14 cellular contexts compared by ENCODE assay signal in genomic region chr4:3470244-3471097, GRCh38. TPM values are rescaled to one million over a fixed set of nuclear protein-coding genes. Genes with fewer than 3 reads are reported as not detected.
DNase-seq lines count a peak whose midpoint lies in the region; ATAC-seq, FAIRE-seq and TF ChIP-seq lines count a peak whose summit lies in the region.
"Had no signal": no experiment of that assay in that cellular context is flagged by ENCODE, and none has a peak within 500 bp of the region (broad histone marks: within the 10 kb centered on the region; RNA-seq: fewer than 3 reads in every experiment).

No MANE protein-coding gene starts in this region.

- POLR2A ChIA-PET in H1 (lab: Charles Lee; ENCODE audit: partially characterized antibody) = interaction anchor here (0.6 kb wide), 1 partner anchor 27 kb away, joined by 3 read pairs; no protein-coding TSS in a partner anchor

- no peak overlapping the region for H2BK120ac ChIP-seq in H1 (replicated peaks; ENCODE audit: low read depth, low read length)

- FAIRE-seq in H1 (lab: Jason Lieb, UNC) = no peak

- DNase-seq in ELR (ENCODE audit: low read depth) (peak; percentile 24), NCI-H2029 treated with DMSO at 0.1 percent for 48 hours (lab: John Stamatoyannopoulos, UW) (peak; percentile 45), H1 (ENCODE audit: low read depth in 1 of 2, low spot score in 2 of 2) (no peak), left colon (peak; percentile 39 to 43), activated T-cell treated with anti-CD3 and anti-CD28 coated beads for 4 hours (no peak), kidney glomerular epithelial cell (lab: John Stamatoyannopoulos, UW) (no peak), HUDEP-2 (lab: John Stamatoyannopoulos, UW; ENCODE audit: unreplicated experiment in 76 of 76) (no peak)
- DNase-seq: activated naive CD4-positive, alpha-beta T cell; GF-D8; NK-92 treated with Interleukin-12 subunit alpha and Interleukin-12 subunit beta, amount 100 ng/mL, for 24 hours; SHP77 treated with DMSO at 0.1 percent for 48 hours; T-helper 17 cell had no signal

- H2AK5ac ChIP-seq in H1 (ENCODE audit: low read depth, low read length) = no peak overlapping the region

- TF ChIP-seq RAD21 in H1 (IDR thresholded peaks at IDR 0.05 in 1 of 2, conservative IDR thresholded peaks at IDR 0.05 in 1 of 2; ENCODE audit: low read depth in 2 of 2, low read length in 2 of 2) = no peak

- H3K9ac ChIP-seq in H1 (replicated peaks in 1 of 4; ENCODE audit: extremely low read depth in 1 of 4, low read depth in 3 of 4, low read length in 3 of 4) = no peak overlapping the region

- no peak overlapping the region for H2BK5ac ChIP-seq in H1 (ENCODE audit: low read depth, low read length)

- CTCF ChIA-PET in H1 (lab: Charles Lee; ENCODE audit: partially characterized antibody) = interaction anchor here (1.0 to 3.9 kb wide), 4 partner anchors 10 to 230 kb away, joined by 3 to 41 read pairs (median 8); no protein-coding TSS in a partner anchor

- no peak overlapping the region for H3K14ac ChIP-seq in H1 (ENCODE audit: insufficient read length)

- H3K36me3 ChIP-seq in H1 (ENCODE audit: control insufficient read depth in 2 of 4, insufficient read depth in 4 of 4, low read length in 3 of 4) = no peaks in the 10 kb centered on the region

- WGBS in H1 (ENCODE audit: extremely low coverage in 1 of 2, insufficient coverage in 1 of 2, insufficient read length in 1 of 2, insufficient replicate concordance in 2 of 2, low coverage in 1 of 2, low lambda C conversion rate in 2 of 2, missing lambda C conversion rate in 1 of 2), 2 experiments = 89% methylated on average over 25 of the region's 25 CpGs; no CpG with 5 or more reads in 1 of the 2 experiments

- no peak overlapping the region for H2AFZ ChIP-seq in H1 (ENCODE audit: low read length)

- H3K23me2 ChIP-seq in H1 (ENCODE audit: low read depth, low read length) = peaks cover 5% of the 10 kb centered on the region

- H3K4me3 ChIP-seq in H1 (ENCODE audit: extremely low read depth in 1 of 4, insufficient read depth in 2 of 4, low read depth in 3 of 4, low read length in 4 of 4) = no peak overlapping the region

- no peak for TF ChIP-seq CTCF in H1 (IDR thresholded peaks at IDR 0.05; ENCODE audit: control extremely low read depth in 1 of 3, insufficient read depth in 1 of 3, low read depth in 1 of 3, low read length in 3 of 3)

- intact Hi-C loops in left colon (cut with DNase I, micrococcal nuclease) = no loop called here

- H4K91ac ChIP-seq in H1 (replicated peaks; ENCODE audit: insufficient read length, low read length) = no peak overlapping the region

- H2BK20ac ChIP-seq in H1 (ENCODE audit: low read length) = no peak overlapping the region

- no peak overlapping the region for H3K4me2 ChIP-seq in H1 (ENCODE audit: insufficient read depth in 1 of 2, low read depth in 2 of 2, low read length in 2 of 2)

- TF ChIP-seq POLR2A in H1 (IDR thresholded peaks at IDR 0.05; ENCODE audit: control extremely low read depth in 1 of 2, low read depth in 2 of 2, low read length in 2 of 2) = no peak

- peaks cover 0 to 3% (median 1%) of the 10 kb centered on the region in 4 experiments; a peak in 2 of 7 replicates for H3K4me1 ChIP-seq in H1 (replicated peaks in 1 of 4; ENCODE audit: control insufficient read depth in 3 of 4, insufficient read depth in 4 of 4, low read length in 3 of 4)

- peaks cover 0 to 6% of the 10 kb centered on the region in 2 experiments; a peak in 2 of 4 replicates for H3K9me3 ChIP-seq in H1 (ENCODE audit: insufficient read depth in 2 of 2, low read depth in 1 of 2, low read length in 1 of 2)

- no peak overlapping the region for H3K4ac ChIP-seq in H1 (replicated peaks; ENCODE audit: insufficient read length, low read depth, low read length)

- H4K8ac ChIP-seq in H1 (ENCODE audit: extremely low read depth, insufficient read depth, low read length) = peak overlapping the region; percentile 38; the same call in 1 of the 2 replicates

- peaks cover 6% of the 10 kb centered on the region; the same call in 1 of the 2 replicates for H3K79me1 ChIP-seq in H1 (ENCODE audit: low read depth, low read length)

- no peak overlapping the region for H4K5ac ChIP-seq in H1 (ENCODE audit: insufficient read length, low read depth, low read length)

- H2BK12ac ChIP-seq in H1 (ENCODE audit: low read depth, low read length) = no peak overlapping the region

- H3K27ac ChIP-seq in H1 (ENCODE audit: low read depth, low read length) = no peak overlapping the region

- no peaks in the 10 kb centered on the region for H3K79me2 ChIP-seq in H1 (ENCODE audit: control insufficient read depth in 1 of 2, insufficient read depth in 2 of 2, low read length in 2 of 2)

- H2BK15ac ChIP-seq in H1 (ENCODE audit: low read length) = no peak overlapping the region

- peaks cover 1 to 53% (median 34%) of the 10 kb centered on the region in 4 experiments; a peak in 6 of 7 replicates for H3K27me3 ChIP-seq in H1 (replicated peaks in 1 of 4; ENCODE audit: control insufficient read depth in 3 of 4, extremely low read depth in 1 of 4, insufficient read depth in 3 of 4, low read length in 3 of 4)

- TF ChIP-seq EP300 in H1 (IDR thresholded peaks at IDR 0.05; ENCODE audit: borderline replicate concordance in 1 of 2, low read depth in 2 of 2, low read length in 2 of 2) = no peak

- no peak overlapping the region for H3K23ac ChIP-seq in H1 (ENCODE audit: insufficient read length)

- no peak overlapping the region for H3K56ac ChIP-seq in H1 (replicated peaks; ENCODE audit: insufficient read length, low read depth, low read length)

- no peak overlapping the region for H3K18ac ChIP-seq in H1 (ENCODE audit: extremely low read depth, low read length)

- ATAC-seq in left colon (peak; percentile 72), GM18868 (IDR thresholded peaks at IDR 0.05; ENCODE audit: unreplicated experiment) (no peak)
- ATAC-seq: activated CD4-positive, CD25-positive, alpha-beta regulatory T cell treated with anti-CD3 and anti-CD28 coated beads, Interleukin-2, amount 50 U/mL, for 24 hours; T-helper 17 cell had no signal

- peaks cover 0 to 14% of the 10 kb centered on the region in 2 experiments for H4K20me1 ChIP-seq in H1 (replicated peaks in 1 of 2; ENCODE audit: control insufficient read depth in 1 of 2, insufficient read depth in 2 of 2, low read length in 2 of 2)

TF ChIP-seq in H1, 55 proteins besides CTCF, POLR2A, EP300 and RAD21:
- TF ChIP-seq POU5F1 (IDR thresholded peaks at IDR 0.05; ENCODE audit: low read depth, low read length) (no peak), CEBPB (IDR thresholded peaks at IDR 0.05; ENCODE audit: low read depth, low read length) (no peak), KDM1A (IDR thresholded peaks at IDR 0.05; ENCODE audit: borderline replicate concordance, low read length) (no peak), EZH2 (IDR thresholded peaks at IDR 0.05; ENCODE audit: low read depth, low read length, severe bottlenecking) (no peak), KDM4A (IDR thresholded peaks at IDR 0.05; ENCODE audit: low read depth, low read length, severe bottlenecking) (no peak), NANOG (IDR thresholded peaks at IDR 0.05; ENCODE audit: insufficient read depth, low read depth, low read length, poor library complexity, severe bottlenecking) (no peak), SUZ12 (IDR thresholded peaks at IDR 0.05; ENCODE audit: low read length) (no peak), RFX5 (IDR thresholded peaks at IDR 0.05; ENCODE audit: borderline replicate concordance, low read depth, low read length) (no peak), TBP (IDR thresholded peaks at IDR 0.05; ENCODE audit: low read depth, low read length) (no peak), TAF7 (optimal IDR thresholded peaks at IDR 0.05; ENCODE audit: borderline replicate concordance, low read depth, low read length) (no peak), CBX8 (IDR thresholded peaks at IDR 0.05; ENCODE audit: borderline replicate concordance, low read depth, low read length) (no peak)

RNA-seq across cellular contexts. Expression of gene DOK7, which starts 7.4 kb away (rescaled TPM):
- not detected in 2 replicates for total RNA-seq in H1 (2021; fragmentation: NEBNext Ultra II Directional; extraction: Animal tissue kit (Norgen Biotek cat#: 25700))
- polyA plus RNA-seq in H1 (2011; rRNA removed) = 0.32 and 0.36 TPM in 2 replicates
- 0.19 TPM for polyA plus RNA-seq in H1 (2011; cell fraction: cytosol; rRNA removed)
- polyA plus RNA-seq in H1 (2011; cell fraction: nucleus; rRNA removed) = 0.27 TPM
- 0.09 to 0.32 TPM (median 0.25 TPM) in 3 of 4 replicates, not detected in the other for polyA plus RNA-seq in H1 (2012, experiment 1 of 2)
- 0.09 TPM for polyA plus RNA-seq in H1 (2012, experiment 2 of 2)
- polyA plus RNA-seq in H1 (2013, experiment 1 of 2) = 0.14 TPM
- 0.13 TPM for polyA plus RNA-seq in H1 (2013, experiment 2 of 2)
- not detected in 2 replicates for polyA minus RNA-seq in H1 (2011; rRNA and poly(A)+ RNA removed)
- not detected for polyA minus RNA-seq in H1 (2011; cell fraction: cytosol; rRNA and poly(A)+ RNA removed)
- polyA minus RNA-seq in H1 (2011; cell fraction: nucleus; rRNA and poly(A)+ RNA removed) = not detected
- total RNA-seq in left colon = under 1 TPM; 0.24 to 0.70 TPM
- total RNA-seq: T-helper 17 cell had no signal

RNA-seq across cellular contexts. Expression of gene HGFAC, which starts 28.7 kb away (rescaled TPM):
- total RNA-seq in H1 (2021; fragmentation: NEBNext Ultra II Directional; extraction: Animal tissue kit (Norgen Biotek cat#: 25700)) = 0.15 TPM in 1 of 2 replicates, not detected in the other
- polyA plus RNA-seq in H1 (2011; rRNA removed) = 0.14 and 0.35 TPM in 2 replicates
- 0.34 TPM for polyA plus RNA-seq in H1 (2011; cell fraction: cytosol; rRNA removed)
- polyA plus RNA-seq in H1 (2011; cell fraction: nucleus; rRNA removed) = 2.4 TPM
- polyA plus RNA-seq in H1 (2012, experiment 1 of 2) = 0.60 TPM in 1 of 4 replicates, not detected in the others
- not detected for polyA plus RNA-seq in H1 (2012, experiment 2 of 2)
- polyA plus RNA-seq in H1 (2013, experiment 1 of 2) = 0.10 TPM
- polyA plus RNA-seq in H1 (2013, experiment 2 of 2) = 0.07 TPM
- polyA minus RNA-seq in H1 (2011; rRNA and poly(A)+ RNA removed) = not detected in 2 replicates
- polyA minus RNA-seq in H1 (2011; cell fraction: cytosol; rRNA and poly(A)+ RNA removed) = not detected
- not detected for polyA minus RNA-seq in H1 (2011; cell fraction: nucleus; rRNA and poly(A)+ RNA removed)
- not detected for total RNA-seq in left colon
- total RNA-seq: T-helper 17 cell had no signal

Comparison
In these comparisons a context has a peak if more than half of its experiments do, and no peak if none do; other contexts are left out.
1. DNase-seq: peak in ELR (single experiment), NCI-H2029 treated with DMSO at 0.1 percent for 48 hours (single experiment) and left colon (2 of 2); none in H1 (0 of 2), activated T-cell treated with anti-CD3 and anti-CD28 coated beads for 4 hours (single experiment), kidney glomerular epithelial cell (single experiment) and HUDEP-2 (0 of 76).